1 cellular context compared by ENCODE assay signal in genomic region chr2:101675512-101675911, GRCh38.
TF ChIP-seq lines count a peak whose summit lies in the region.

No MANE protein-coding gene starts in this region.

TF ChIP-seq in GM12878, 131 proteins besides CTCF, POLR2A, EP300 and RAD21 (continued from another document):
- TF ChIP-seq SPI1 (IDR thresholded peaks at IDR 0.05; ENCODE audit: borderline replicate concordance, insufficient read depth, low read depth, low read length) (peak; percentile 49; the same call in 1 of the 2 replicates), ZNF217 (IDR thresholded peaks at IDR 0.05) (peak; percentile 100), BHLHE40 (IDR thresholded peaks at IDR 0.05; ENCODE audit: borderline replicate concordance in 1 of 2, low read depth in 2 of 2, low read length in 1 of 2) (peak; percentile 60 to 75; a peak in 3 of 4 replicates)
